Comparison of ENCODE assay signal across 8 cellular contexts in the genomic region with DNA sequence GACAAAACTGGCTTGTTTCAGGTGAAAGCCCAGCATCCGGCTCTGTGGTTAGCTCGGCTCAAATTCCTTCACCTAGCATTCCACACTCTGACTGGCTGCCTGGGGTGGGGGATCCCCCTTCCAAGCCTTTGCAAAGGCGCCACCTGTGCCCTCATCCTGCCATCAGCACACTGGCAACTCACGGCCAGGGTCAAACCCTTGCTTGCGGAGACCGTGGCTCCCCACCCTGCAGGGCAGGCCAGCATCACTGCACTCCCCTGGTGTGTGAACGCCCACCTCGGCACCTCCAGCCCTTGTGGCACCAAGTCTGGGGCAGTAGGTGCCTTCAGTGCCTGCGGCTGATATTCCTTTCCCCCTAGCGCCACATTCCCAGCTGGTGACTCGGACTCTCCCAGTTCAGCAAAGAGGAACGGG. TPM values are rescaled to one million over a fixed set of nuclear protein-coding genes. Genes with fewer than 3 reads are reported as not detected.
DNase-seq lines count a peak whose midpoint lies in the region; ATAC-seq and TF ChIP-seq lines count a peak whose summit lies in the region.

No MANE protein-coding gene starts in this region.

- intact Hi-C loops in Panc1 (cut with micrococcal nuclease; ENCODE audit: unreplicated experiment) = no loop called here

- H4K20me1 ChIP-seq in neural progenitor cell (ENCODE audit: low read depth) = peaks cover 46% of the 10 kb centered on the region

- peaks cover 36% of the 10 kb centered on the region for H3F3A ChIP-seq in neural progenitor cell (ENCODE audit: low read depth)

- H3K4me1 Mint-ChIP-seq in CD8-positive, alpha-beta memory T cell = peaks cover 32 to 55% (median 38%) of the 10 kb centered on the region in 3 donors
- peaks cover 22% of the 10 kb centered on the region for H3K4me1 Mint-ChIP-seq in endodermal cell
- peaks cover 25% of the 10 kb centered on the region for H3K4me1 Mint-ChIP-seq in neural progenitor cell

- peak overlapping the region; percentile 47 to 99 (median 82) for H3K27ac Mint-ChIP-seq in CD8-positive, alpha-beta memory T cell
- peak overlapping the region; percentile 97 for H3K27ac Mint-ChIP-seq in endodermal cell
- H3K27ac Mint-ChIP-seq in neural progenitor cell = no peak overlapping the region

- DNase-seq in CD8-positive, alpha-beta memory T cell = peak in 1 of 5 donors; percentile 45
- DNase-seq in Panc1 (ENCODE audit: low read depth, low spot score) (no peak), endodermal cell (peak; percentile 88), neural progenitor cell (ENCODE audit: low spot score) (peak; percentile 29), NCI-H510A (lab: John Stamatoyannopoulos, UW) (no peak), NCI-H1694 treated with DMSO at 0.1 percent for 48 hours (lab: John Stamatoyannopoulos, UW) (no peak)

- H3K36me3 Mint-ChIP-seq in CD8-positive, alpha-beta memory T cell = peaks cover 0 to 51% (median 0%) of the 10 kb centered on the region in 3 donors
- H3K36me3 Mint-ChIP-seq in endodermal cell (ENCODE audit: low read depth) = peaks cover 39% of the 10 kb centered on the region
- peaks cover 3% of the 10 kb centered on the region for H3K36me3 Mint-ChIP-seq in neural progenitor cell

- in situ Hi-C loops in Panc1 (cut with HindIII; ENCODE audit: low pct_unique_long_range_greater_than_20kb, low sequenced_read_pairs) = no loop called here

- TF ChIP-seq CTCF in Panc1 (IDR thresholded peaks at IDR 0.05) (no peak), endodermal cell (conservative IDR thresholded peaks at IDR 0.05) (no peak), neural progenitor cell (IDR thresholded peaks at IDR 0.05) (no peak)

- ATAC-seq in Panc1 (no peak), GM21717 (IDR thresholded peaks at IDR 0.05; ENCODE audit: unreplicated experiment) (no peak), GM19395 (IDR thresholded peaks at IDR 0.05; ENCODE audit: unreplicated experiment) (no peak)

- peak overlapping the region; percentile 84 for H3K4me3 ChIP-seq in CD8-positive, alpha-beta memory T cell (ENCODE audit: low read length)
- H3K4me3 ChIP-seq in Panc1 (ENCODE audit: low read depth in 2 of 2, low read length in 2 of 2) (peak overlapping the region; percentile 79 to 88), endodermal cell (ENCODE audit: low read length) (peak overlapping the region; percentile 86), neural progenitor cell (peak overlapping the region; percentile 61)

- H3K9ac ChIP-seq in endodermal cell (ENCODE audit: extremely low read depth, low read length, poor library complexity, severe bottlenecking) = peak overlapping the region; percentile 70
- peak overlapping the region; percentile 5 for H3K9ac ChIP-seq in neural progenitor cell

- H3K27me3 Mint-ChIP-seq in CD8-positive, alpha-beta memory T cell = no peaks in the 10 kb centered on the region
- no peaks in the 10 kb centered on the region for H3K27me3 Mint-ChIP-seq in endodermal cell (ENCODE audit: insufficient read depth)
- peaks cover 3% of the 10 kb centered on the region for H3K27me3 Mint-ChIP-seq in neural progenitor cell (ENCODE audit: insufficient read depth, low read depth)

- no peak overlapping the region for H2AFZ ChIP-seq in neural progenitor cell (replicated peaks)

- H3K9me3 ChIP-seq in CD8-positive, alpha-beta memory T cell (ENCODE audit: low read length) = no peaks in the 10 kb centered on the region
- no peaks in the 10 kb centered on the region for H3K9me3 ChIP-seq in Panc1 (ENCODE audit: control insufficient read depth, insufficient read depth, low read depth, low read length)
- H3K9me3 ChIP-seq in endodermal cell (ENCODE audit: control insufficient read depth, low read length) = no peaks in the 10 kb centered on the region
- no peaks in the 10 kb centered on the region for H3K9me3 ChIP-seq in neural progenitor cell (ENCODE audit: low read depth)

- peaks cover 23% of the 10 kb centered on the region for H3K36me3 ChIP-seq in CD8-positive, alpha-beta memory T cell (ENCODE audit: insufficient read depth, low read length)
- peaks cover 3% of the 10 kb centered on the region; the same call in 1 of the 2 replicates for H3K36me3 ChIP-seq in Panc1 (ENCODE audit: control insufficient read depth, insufficient read depth, low read length)
- H3K36me3 ChIP-seq in endodermal cell (ENCODE audit: control insufficient read depth, insufficient read depth, low read length) = peaks cover 45% of the 10 kb centered on the region
- no peaks in the 10 kb centered on the region for H3K36me3 ChIP-seq in neural progenitor cell

- H3K27me3 ChIP-seq in CD8-positive, alpha-beta memory T cell (ENCODE audit: insufficient read depth, low read length, poor library complexity, severe bottlenecking) = no peaks in the 10 kb centered on the region
- H3K27me3 ChIP-seq in Panc1 (ENCODE audit: control insufficient read depth, insufficient read depth, low read length) (no peaks in the 10 kb centered on the region), endodermal cell (ENCODE audit: control insufficient read depth, insufficient read depth, low read length, poor library complexity, severe bottlenecking) (no peaks in the 10 kb centered on the region), neural progenitor cell (no peaks in the 10 kb centered on the region)

- CTCF ChIA-PET in CD8-positive, alpha-beta memory T cell (lab: Charles Lee) = interaction anchor here (1.2 to 1.6 kb wide), 2 partner anchors 9 to 40 kb away, joined by 3 to 4 read pairs; no protein-coding TSS in a partner anchor
- CTCF ChIA-PET in Panc1 (lab: Charles Lee) = no interaction called here

- peak overlapping the region; percentile 82 for H3K27ac ChIP-seq in CD8-positive, alpha-beta memory T cell (ENCODE audit: low read depth, low read length)
- H3K27ac ChIP-seq in Panc1 (ENCODE audit: low read length) (peak overlapping the region; percentile 86), endodermal cell (ENCODE audit: low read depth, low read length) (no peak overlapping the region), neural progenitor cell (no peak overlapping the region)

- peak overlapping the region; percentile 85 to 97 (median 96) for H3K4me3 Mint-ChIP-seq in CD8-positive, alpha-beta memory T cell
- peak overlapping the region; percentile 92 for H3K4me3 Mint-ChIP-seq in endodermal cell
- H3K4me3 Mint-ChIP-seq in neural progenitor cell = peak overlapping the region; percentile 96

- POLR2A ChIA-PET in CD8-positive, alpha-beta memory T cell (lab: Charles Lee) = no interaction called here
- POLR2A ChIA-PET in Panc1 (lab: Charles Lee) = interaction anchor here (0.8 kb wide), 1 partner anchor 10 kb away, joined by 3 read pairs; no protein-coding TSS in a partner anchor

- H3K4me1 ChIP-seq in CD8-positive, alpha-beta memory T cell (ENCODE audit: insufficient read depth, low read length) = peaks cover 49% of the 10 kb centered on the region
- H3K4me1 ChIP-seq in Panc1 (ENCODE audit: control insufficient read depth, insufficient read depth, low read length) (peaks cover 13% of the 10 kb centered on the region), endodermal cell (ENCODE audit: control insufficient read depth, insufficient read depth, low read length) (peaks cover 14% of the 10 kb centered on the region), neural progenitor cell (peaks cover 19% of the 10 kb centered on the region)

- WGBS in endodermal cell (ENCODE audit: insufficient coverage in 1 of 2, insufficient read length in 1 of 2), 2 experiments = 45 to 48% methylated on average over 6 to 12 of the region's 12 CpGs

- peak overlapping the region; percentile 95 for H3K4me2 ChIP-seq in neural progenitor cell

- no peaks in the 10 kb centered on the region for H3K9me3 Mint-ChIP-seq in CD8-positive, alpha-beta memory T cell
- H3K9me3 Mint-ChIP-seq in endodermal cell (no peaks in the 10 kb centered on the region), neural progenitor cell (no peaks in the 10 kb centered on the region)

- BruUV-seq in Panc1 (replicated peaks; lab: Mats Ljungman, UMichigan) = no TSS peak

- peaks cover 31% of the 10 kb centered on the region for H3K79me2 ChIP-seq in neural progenitor cell (ENCODE audit: low read depth)

RNA-seq across cellular contexts. Expression of a gene that starts 1.3 kb away (rescaled TPM):
- 100 to 1,000 TPM; 278 to 299 TPM for total RNA-seq in CD8-positive, alpha-beta memory T cell
- polyA plus RNA-seq in CD8-positive, alpha-beta memory T cell = 216 TPM
- total RNA-seq in Panc1 (2021; ENCODE audit: unreplicated experiment) (207 TPM), endodermal cell (100 to 1,000 TPM; 299 to 335 TPM), neural progenitor cell (ENCODE audit: low replicate concordance) (117 and 193 TPM in 2 replicates)
- polyA plus RNA-seq in Panc1 (2012; ENCODE audit: insufficient read length) = 215 TPM
- 143 TPM for polyA plus RNA-seq in endodermal cell (2013, experiment 1 of 2)
- 127 TPM for polyA plus RNA-seq in endodermal cell (2013, experiment 2 of 2)

RNA-seq across cellular contexts. Expression of a gene that starts 3.2 kb away (rescaled TPM):
- total RNA-seq in CD8-positive, alpha-beta memory T cell = 1 to 10 TPM; 5.5 to 5.6 TPM
- 14.1 TPM for polyA plus RNA-seq in CD8-positive, alpha-beta memory T cell
- 11.2 TPM for total RNA-seq in Panc1 (2021; ENCODE audit: unreplicated experiment)
- 18.5 TPM for polyA plus RNA-seq in Panc1 (2012; ENCODE audit: insufficient read length)
- 10 to 100 TPM; 15.3 to 19.6 TPM for total RNA-seq in endodermal cell
- 6.2 TPM for polyA plus RNA-seq in endodermal cell (2013, experiment 1 of 2)
- 6.0 TPM for polyA plus RNA-seq in endodermal cell (2013, experiment 2 of 2)
- total RNA-seq in neural progenitor cell (ENCODE audit: low replicate concordance) = 8.1 and 23.2 TPM in 2 replicates

RNA-seq across cellular contexts. Expression of a gene that starts 31.8 kb away (rescaled TPM):
- 10 to 100 TPM; 24.3 to 26.3 TPM for total RNA-seq in CD8-positive, alpha-beta memory T cell
- 1.5 TPM for polyA plus RNA-seq in CD8-positive, alpha-beta memory T cell
- total RNA-seq in Panc1 (2021; ENCODE audit: unreplicated experiment) (18.4 TPM), endodermal cell (10 to 100 TPM; 66.3 to 69.3 TPM), neural progenitor cell (ENCODE audit: low replicate concordance) (70.5 and 190 TPM in 2 replicates)
- polyA plus RNA-seq in Panc1 (2012; ENCODE audit: insufficient read length) = 21.4 TPM
- 106 TPM for polyA plus RNA-seq in endodermal cell (2013, experiment 1 of 2)
- 99.6 TPM for polyA plus RNA-seq in endodermal cell (2013, experiment 2 of 2)

RNA-seq across cellular contexts. Expression of a gene that starts 57.5 kb away (rescaled TPM):
- 10 to 100 TPM; 69.7 to 72.8 TPM for total RNA-seq in CD8-positive, alpha-beta memory T cell
- 21.7 TPM for polyA plus RNA-seq in CD8-positive, alpha-beta memory T cell
- total RNA-seq in Panc1 (2021; ENCODE audit: unreplicated experiment) (49.3 TPM), endodermal cell (10 to 100 TPM; 60.4 to 67.4 TPM), neural progenitor cell (ENCODE audit: low replicate concordance) (49.2 and 67.8 TPM in 2 replicates)
- polyA plus RNA-seq in Panc1 (2012; ENCODE audit: insufficient read length) = 21.0 TPM
- 31.5 TPM for polyA plus RNA-seq in endodermal cell (2013, experiment 1 of 2)
- polyA plus RNA-seq in endodermal cell (2013, experiment 2 of 2) = 32.0 TPM

RNA-seq across cellular contexts. Expression of a gene that starts 57.8 kb away (rescaled TPM):
- total RNA-seq in CD8-positive, alpha-beta memory T cell = 10 to 100 TPM; 26.7 to 26.9 TPM
- polyA plus RNA-seq in CD8-positive, alpha-beta memory T cell = 4.9 TPM
- 24.9 TPM for total RNA-seq in Panc1 (2021; ENCODE audit: unreplicated experiment)
- polyA plus RNA-seq in Panc1 (2012; ENCODE audit: insufficient read length) = 13.8 TPM
- total RNA-seq in endodermal cell = 10 to 100 TPM; 20.7 to 22.2 TPM
- polyA plus RNA-seq in endodermal cell (2013, experiment 1 of 2) = 9.4 TPM
- 10.0 TPM for polyA plus RNA-seq in endodermal cell (2013, experiment 2 of 2)
- total RNA-seq in neural progenitor cell (ENCODE audit: low replicate concordance) = 8.9 and 11.9 TPM in 2 replicates

Comparison
In these comparisons a context has a peak if more than half of its experiments do, and no peak if none do; other contexts are left out.
1. DNase-seq: peak in endodermal cell (single experiment) and neural progenitor cell (single experiment); none in Panc1 (single experiment), NCI-H510A (single experiment) and NCI-H1694 treated with DMSO at 0.1 percent for 48 hours (single experiment).
2. H3K27ac ChIP-seq: peak in CD8-positive, alpha-beta memory T cell (single experiment) and Panc1 (single experiment); none in endodermal cell (single experiment) and neural progenitor cell (single experiment).
3. Peak in every context shown above with its lines, with median percentiles within 50 percentile points of each other: H3K4me3 ChIP-seq and H3K4me3 Mint-ChIP-seq.